ENCODE assay signal across 19 cellular contexts in the genomic region with DNA sequence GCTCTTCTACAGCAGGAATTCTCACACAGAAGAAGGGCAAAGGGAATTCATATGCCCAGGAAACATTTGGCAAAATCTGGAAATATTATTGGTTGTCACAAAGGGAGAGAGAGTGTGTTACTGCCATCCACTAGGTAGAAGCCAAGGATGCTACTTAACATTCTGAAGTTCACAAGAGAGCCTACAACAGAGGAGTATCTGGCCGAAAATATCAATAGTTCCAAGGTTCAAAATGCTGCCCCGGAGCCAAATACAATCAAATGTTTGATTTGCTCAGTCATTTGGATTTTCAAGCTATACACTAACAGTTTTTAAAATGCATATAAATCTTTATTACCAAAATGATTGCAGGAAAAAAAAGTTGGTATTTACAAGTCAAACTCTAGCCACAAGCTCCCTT. TPM values are rescaled to one million over a fixed set of nuclear protein-coding genes. Genes with fewer than 3 reads are reported as not detected.
DNase-seq lines count a peak whose midpoint lies in the region; ATAC-seq, FAIRE-seq and TF ChIP-seq lines count a peak whose summit lies in the region.
"Had no signal": no experiment of that assay in that cellular context is flagged by ENCODE, and none has a peak within 500 bp of the region (broad histone marks: within the 10 kb centered on the region; RNA-seq: fewer than 3 reads in every experiment).

No MANE protein-coding gene starts in this region.

- dilution Hi-C loops in endothelial cell of umbilical vein (cut with MboI; ENCODE audit: extremely low pct_ligation_motif_present, low sequenced_read_pairs), result no loop called here

- no peak for DNase-seq in HepG2 (ENCODE audit: low spot score)
- DNase-seq in endothelial cell of umbilical vein (ENCODE audit: low read depth, low spot score), result no peak
- DNase-seq in stimulated activated effector memory CD8-positive, alpha-beta T cell treated with anti-CD3 and anti-CD28 coated beads, Interleukin-12 subunit alpha, Interleukin-12 subunit beta, amount 100 ng/mL, for 72 hours (ENCODE audit: low spot score in 2 of 2), result no peak
- DNase-seq in activated CD8-positive, alpha-beta memory T cell treated with anti-CD3 and anti-CD28 coated beads, Interleukin-2, amount 50 U/mL, for 4 hours, result no peak
- no peak for DNase-seq in GM19238 (ENCODE audit: insufficient read length, low spot score)
- DNase-seq: ACHN; BE2C; C1 segment of cervical spinal cord; CD4-positive, alpha-beta T cell; DMS153; DMS79; GDM1; HCEC 1CT had no signal

- 25% methylated on average over 2 of the region's 2 CpGs for WGBS in liver
- WGBS in HepG2 (ENCODE audit: low lambda C conversion rate), result 43% methylated on average over 2 of the region's 2 CpGs

- H3K36me3 ChIP-seq in liver (ENCODE audit: control insufficient read depth in 4 of 4, insufficient read depth in 3 of 4, low read depth in 1 of 4, low read length in 3 of 4) (peaks cover 1 to 36% (median 26%) of the 10 kb centered on the region in 4 donors), HepG2 (replicated peaks in 1 of 2; ENCODE audit: control insufficient read depth in 1 of 2, insufficient read depth in 2 of 2, low read length in 2 of 2) (peaks cover 6 to 45% of the 10 kb centered on the region in 2 experiments), endothelial cell of umbilical vein (ENCODE audit: control insufficient read depth in 2 of 2, extremely low read depth in 1 of 2, insufficient read depth in 2 of 2, low read length in 2 of 2) (peaks cover 3 to 9% of the 10 kb centered on the region in 2 experiments)

- H3K4me1 ChIP-seq in liver (ENCODE audit: control insufficient read depth in 4 of 4, insufficient read depth in 4 of 4, low read length in 3 of 4) (peaks cover 0 to 10% (median 4%) of the 10 kb centered on the region in 4 donors), HepG2 (ENCODE audit: insufficient read depth, low read length) (no peaks in the 10 kb centered on the region), endothelial cell of umbilical vein (ENCODE audit: control insufficient read depth, extremely low read depth, insufficient read depth, low read length) (no peaks in the 10 kb centered on the region)
- H3K4me1 ChIP-seq: BE2C had no signal

- H3K79me2 ChIP-seq in HepG2 (ENCODE audit: insufficient read depth, low read length) (peaks cover 1% of the 10 kb centered on the region), endothelial cell of umbilical vein (ENCODE audit: control insufficient read depth, insufficient read depth, low read length) (peaks cover 18% of the 10 kb centered on the region)

- H3K9me3 Mint-ChIP-seq in stimulated activated effector memory CD8-positive, alpha-beta T cell treated with anti-CD3 and anti-CD28 coated beads, Interleukin-12 subunit alpha, Interleukin-12 subunit beta, amount 100 ng/mL, for 72 hours, result no peaks in the 10 kb centered on the region
- H3K9me3 Mint-ChIP-seq: CD4-positive, alpha-beta T cell; GM23338 had no signal

- TF ChIP-seq POLR2A in HepG2 (IDR thresholded peaks at IDR 0.05; ENCODE audit: insufficient read depth in 1 of 2, low read depth in 2 of 2, low read length in 2 of 2) (no peak), endothelial cell of umbilical vein (IDR thresholded peaks at IDR 0.05; ENCODE audit: low read depth, low read length) (no peak)

- H3K4me2 ChIP-seq in HepG2 (ENCODE audit: low read depth, low read length) (no peak overlapping the region), endothelial cell of umbilical vein (ENCODE audit: insufficient read depth, low read length) (no peak overlapping the region)
- H3K4me2 ChIP-seq: GM23338 had no signal

- H3K27ac ChIP-seq in liver (ENCODE audit: low read depth in 1 of 2, low read length in 2 of 2) (no peak overlapping the region), HepG2 (ENCODE audit: extremely low read length, insufficient read depth, low read length) (no peak overlapping the region), endothelial cell of umbilical vein (ENCODE audit: insufficient read depth, low read depth, low read length) (no peak overlapping the region)

- no peak for FAIRE-seq in HepG2 (lab: Jason Lieb, UNC)
- FAIRE-seq in endothelial cell of umbilical vein (lab: Jason Lieb, UNC), result no peak
- FAIRE-seq: A204.1, GM12892, GM18507, H54 had no signal

- in situ Hi-C loops in HepG2 (cut with HindIII; ENCODE audit: extremely low pct_ligation_motif_present, low pct_unique_long_range_greater_than_20kb), result no loop called here

- TF ChIP-seq RAD21 in liver (IDR thresholded peaks at IDR 0.05), result no peak
- no peak for TF ChIP-seq RAD21 in HepG2 (CRISPR knock-in tag; IDR thresholded peaks at IDR 0.05)

- H3K4me3 ChIP-seq in liver (ENCODE audit: low read depth in 1 of 3, low read length in 3 of 3) (no peak overlapping the region), HepG2 (replicated peaks in 1 of 3; ENCODE audit: insufficient read depth in 1 of 3, low read depth in 2 of 3, low read length in 3 of 3) (no peak overlapping the region), endothelial cell of umbilical vein (replicated peaks in 1 of 3; ENCODE audit: insufficient read depth in 1 of 3, low read depth in 1 of 3, low read length in 3 of 3) (no peak overlapping the region)
- H3K4me3 ChIP-seq: GM23338 had no signal

- no peak for ATAC-seq in HepG2
- ATAC-seq in stimulated activated effector memory CD8-positive, alpha-beta T cell treated with anti-CD3 and anti-CD28 coated beads, Interleukin-12 subunit alpha, Interleukin-12 subunit beta, amount 100 ng/mL, for 72 hours, result no peak
- ATAC-seq: GM23338 had no signal

- no peak for TF ChIP-seq CTCF in liver (IDR thresholded peaks at IDR 0.05; ENCODE audit: low read depth, low read length, missing input control)
- no peak for TF ChIP-seq CTCF in HepG2 (CRISPR knock-in tag; IDR thresholded peaks at IDR 0.05)
- TF ChIP-seq CTCF in endothelial cell of umbilical vein (IDR thresholded peaks at IDR 0.05; ENCODE audit: extremely low read depth in 1 of 2, insufficient read depth in 1 of 2, low read depth in 1 of 2, low read length in 2 of 2), result no peak

- TF ChIP-seq EP300 in HepG2 (IDR thresholded peaks at IDR 0.05; ENCODE audit: low read depth in 2 of 2, low read length in 2 of 2), result no peak
- no peak for TF ChIP-seq EP300 in HepG2 (CRISPR knock-in tag; IDR thresholded peaks at IDR 0.05; ENCODE audit: borderline replicate concordance)

- no peak overlapping the region for H2AFZ ChIP-seq in HepG2 (ENCODE audit: low read length)
- no peak overlapping the region for H2AFZ ChIP-seq in endothelial cell of umbilical vein (ENCODE audit: low read depth, low read length)
- H2AFZ ChIP-seq: GM23338 had no signal

- no peaks in the 10 kb centered on the region for H3K9me1 ChIP-seq in endothelial cell of umbilical vein (replicated peaks; ENCODE audit: control insufficient read depth, extremely low read depth, insufficient read depth, low read length)

- POLR2A ChIA-PET in HepG2 (lab: Yijun Ruan, JAX) (interaction anchor here (1.5 kb wide), 1 partner anchor 64 kb away, joined by 4 read pairs; the partner anchor contains the start of genes ABCE1 and ANAPC10), endothelial cell of umbilical vein (lab: Charles Lee) (no interaction called here)

- intact Hi-C loops in HepG2 (cut with micrococcal nuclease; ENCODE audit: unreplicated experiment), result no loop called here
- intact Hi-C loops in endothelial cell of umbilical vein (cut with micrococcal nuclease), result no loop called here

- H3K27me3 ChIP-seq in liver (ENCODE audit: control insufficient read depth in 4 of 4, insufficient read depth in 4 of 4, low read length in 3 of 4) (no peaks in the 10 kb centered on the region), HepG2 (ENCODE audit: control insufficient read depth in 1 of 2, insufficient read depth in 2 of 2, low read length in 2 of 2) (no peaks in the 10 kb centered on the region), endothelial cell of umbilical vein (ENCODE audit: control insufficient read depth in 2 of 2, insufficient read depth in 2 of 2, low read length in 2 of 2) (no peaks in the 10 kb centered on the region)
- H3K27me3 ChIP-seq: BE2C had no signal

- H3K4me1 Mint-ChIP-seq in stimulated activated effector memory CD8-positive, alpha-beta T cell treated with anti-CD3 and anti-CD28 coated beads, Interleukin-12 subunit alpha, Interleukin-12 subunit beta, amount 100 ng/mL, for 72 hours, result peaks cover 11% of the 10 kb centered on the region
- H3K4me1 Mint-ChIP-seq: GM23338 had no signal

- H3K4me3 Mint-ChIP-seq in stimulated activated effector memory CD8-positive, alpha-beta T cell treated with anti-CD3 and anti-CD28 coated beads, Interleukin-12 subunit alpha, Interleukin-12 subunit beta, amount 100 ng/mL, for 72 hours, result no peak overlapping the region
- H3K4me3 Mint-ChIP-seq: CD4-positive, alpha-beta T cell; GM23338 had no signal

- BruUV-seq in HepG2 (replicated peaks; lab: Mats Ljungman, UMichigan) (no TSS peak), endothelial cell of umbilical vein (replicated peaks; lab: Mats Ljungman, UMichigan) (TSS peak; percentile 3)

- H3K36me3 Mint-ChIP-seq in stimulated activated effector memory CD8-positive, alpha-beta T cell treated with anti-CD3 and anti-CD28 coated beads, Interleukin-12 subunit alpha, Interleukin-12 subunit beta, amount 100 ng/mL, for 72 hours, result peaks cover 100% of the 10 kb centered on the region

- H4K20me1 ChIP-seq in HepG2 (ENCODE audit: insufficient read depth, low read length) (0 out of 2 replicates have a peak, but pooled peaks cover 4% of the 10 kb centered on the region), endothelial cell of umbilical vein (replicated peaks; ENCODE audit: control insufficient read depth, extremely low read depth, insufficient read depth, low read length) (no peaks in the 10 kb centered on the region)

- peak overlapping the region; percentile 41 for H3K27ac Mint-ChIP-seq in stimulated activated effector memory CD8-positive, alpha-beta T cell treated with anti-CD3 and anti-CD28 coated beads, Interleukin-12 subunit alpha, Interleukin-12 subunit beta, amount 100 ng/mL, for 72 hours
- H3K27ac Mint-ChIP-seq: CD4-positive, alpha-beta T cell; GM23338 had no signal

- H3K9ac ChIP-seq in liver (ENCODE audit: low read depth in 1 of 2, low read length in 2 of 2), result no peak overlapping the region
- no peak overlapping the region for H3K9ac ChIP-seq in HepG2 (ENCODE audit: insufficient read depth, low read depth, low read length)
- H3K9ac ChIP-seq in endothelial cell of umbilical vein (replicated peaks; ENCODE audit: extremely low read depth, insufficient read depth, low read length), result no peak overlapping the region

- H3K9me3 ChIP-seq in liver (ENCODE audit: control insufficient read depth in 4 of 4, low read length in 3 of 4) (no peaks in the 10 kb centered on the region), HepG2 (ENCODE audit: low read length) (no peaks in the 10 kb centered on the region), endothelial cell of umbilical vein (replicated peaks; ENCODE audit: control insufficient read depth, insufficient read depth, low read length) (no peaks in the 10 kb centered on the region)
- H3K9me3 ChIP-seq: BE2C had no signal

- CTCF ChIA-PET in HepG2 (lab: Yijun Ruan, JAX; ENCODE audit: low intra/inter-chr PET ratio, low total read pairs), result no interaction called here
- CTCF ChIA-PET in endothelial cell of umbilical vein (lab: Charles Lee), result interaction anchor here (0.9 to 2.9 kb wide), 4 partner anchors 8 to 455 kb away, joined by 3 to 12 read pairs (median 4); no protein-coding TSS in a partner anchor

RNA-seq across cellular contexts. Expression of gene OTUD4, which starts 18.8 kb away (rescaled TPM):
- total RNA-seq in liver, result 10 to 100 TPM; 16.0 to 27.5 TPM
- polyA plus RNA-seq in liver, result 1 to 10 TPM; 5.3 to 7.2 TPM
- 16.1 and 21.1 TPM in 2 replicates for total RNA-seq in HepG2 (2016; rRNA removed; fragmentation: Illumina TruSeq; extraction: Trizol)
- 5.8 and 7.3 TPM in 2 replicates for total RNA-seq in HepG2 (2016; cell fraction: cytosol; rRNA removed; fragmentation: Illumina TruSeq; extraction: Trizol; ENCODE audit: low read depth)
- 15.5 and 21.2 TPM in 2 replicates for total RNA-seq in HepG2 (2016; cell fraction: insoluble cytoplasmic fraction; rRNA removed; fragmentation: Illumina TruSeq; extraction: Trizol)
- 7.7 and 9.2 TPM in 2 replicates for total RNA-seq in HepG2 (2016; cell fraction: membrane; rRNA removed; fragmentation: Illumina TruSeq; extraction: Trizol)
- 36.4 and 37.2 TPM in 2 replicates for total RNA-seq in HepG2 (2016; cell fraction: nucleus; rRNA removed; fragmentation: Illumina TruSeq; extraction: Trizol)
- 14.7 and 18.0 TPM in 2 replicates for polyA plus RNA-seq in HepG2 (2011; rRNA removed)
- 7.3 and 11.8 TPM in 2 replicates for polyA plus RNA-seq in HepG2 (2011; cell fraction: cytosol; rRNA removed)
- 14.7 and 19.7 TPM in 2 replicates for polyA plus RNA-seq in HepG2 (2011; cell fraction: nucleus; rRNA removed)
- polyA plus RNA-seq in HepG2 (2012), result 17.3 and 19.5 TPM in 2 replicates
- 0.61 and 0.79 TPM in 2 replicates for polyA plus RNA-seq in HepG2 (2016; cell fraction: cytosol; fragmentation: Illumina TruSeq; extraction: Trizol; ENCODE audit: low read depth)
- polyA plus RNA-seq in HepG2 (2016; cell fraction: insoluble cytoplasmic fraction; fragmentation: Illumina TruSeq; extraction: Trizol; ENCODE audit: low read depth), result 20.7 and 21.3 TPM in 2 replicates
- 2.2 and 2.9 TPM in 2 replicates for polyA plus RNA-seq in HepG2 (2016; cell fraction: membrane; fragmentation: Illumina TruSeq; extraction: Trizol; ENCODE audit: low read depth)
- 31.2 and 36.5 TPM in 2 replicates for polyA plus RNA-seq in HepG2 (2016; cell fraction: nucleus; fragmentation: Illumina TruSeq; extraction: Trizol; ENCODE audit: insufficient read depth, low read depth)
- polyA minus RNA-seq in HepG2 (2011; rRNA and poly(A)+ RNA removed; ENCODE audit: low replicate concordance), result 28.1 and 29.5 TPM in 2 replicates
- 23.0 and 27.3 TPM in 2 replicates for polyA minus RNA-seq in HepG2 (2011; cell fraction: cytosol; rRNA and poly(A)+ RNA removed)
- 64.8 and 79.4 TPM in 2 replicates for polyA minus RNA-seq in HepG2 (2011; cell fraction: nucleus; rRNA and poly(A)+ RNA removed)
- total RNA-seq in endothelial cell of umbilical vein, result 39.5 and 40.9 TPM in 2 replicates
- polyA plus RNA-seq in endothelial cell of umbilical vein, result 12.4 and 12.6 TPM in 2 replicates
- polyA plus RNA-seq in endothelial cell of umbilical vein (2011; cell fraction: cytosol; rRNA removed), result 10.7 and 11.8 TPM in 2 replicates
- 31.8 and 35.9 TPM in 2 replicates for polyA plus RNA-seq in endothelial cell of umbilical vein (2011; cell fraction: nucleus; rRNA removed)
- polyA plus RNA-seq in endothelial cell of umbilical vein (2012), result 15.1 and 21.9 TPM in 2 replicates
- 36.4 and 36.9 TPM in 2 replicates for polyA minus RNA-seq in endothelial cell of umbilical vein
- 13.3 TPM for polyA minus RNA-seq in endothelial cell of umbilical vein (2011; cell fraction: cytosol; rRNA and poly(A)+ RNA removed)
- polyA minus RNA-seq in endothelial cell of umbilical vein (2011; cell fraction: nucleus; rRNA and poly(A)+ RNA removed), result 44.9 and 70.4 TPM in 2 replicates
